ENCODE assay signal across 1 cellular context in genomic region chr6:13425270-13425905, GRCh38.
TF ChIP-seq lines count a peak whose summit lies in the region.

No MANE protein-coding gene starts in this region.

TF ChIP-seq in liver, 16 proteins besides CTCF, POLR2A, EP300 and RAD21 (continued from another document):
- TF ChIP-seq ZBTB33 (IDR thresholded peaks at IDR 0.05) (no peak), SP1 (IDR thresholded peaks at IDR 0.05) (peak; percentile 13), NR2F2 (IDR thresholded peaks at IDR 0.05) (peak; percentile 69)
TF ChIP-seq in liver: peak in this region for 2.
